In the genomic region with DNA sequence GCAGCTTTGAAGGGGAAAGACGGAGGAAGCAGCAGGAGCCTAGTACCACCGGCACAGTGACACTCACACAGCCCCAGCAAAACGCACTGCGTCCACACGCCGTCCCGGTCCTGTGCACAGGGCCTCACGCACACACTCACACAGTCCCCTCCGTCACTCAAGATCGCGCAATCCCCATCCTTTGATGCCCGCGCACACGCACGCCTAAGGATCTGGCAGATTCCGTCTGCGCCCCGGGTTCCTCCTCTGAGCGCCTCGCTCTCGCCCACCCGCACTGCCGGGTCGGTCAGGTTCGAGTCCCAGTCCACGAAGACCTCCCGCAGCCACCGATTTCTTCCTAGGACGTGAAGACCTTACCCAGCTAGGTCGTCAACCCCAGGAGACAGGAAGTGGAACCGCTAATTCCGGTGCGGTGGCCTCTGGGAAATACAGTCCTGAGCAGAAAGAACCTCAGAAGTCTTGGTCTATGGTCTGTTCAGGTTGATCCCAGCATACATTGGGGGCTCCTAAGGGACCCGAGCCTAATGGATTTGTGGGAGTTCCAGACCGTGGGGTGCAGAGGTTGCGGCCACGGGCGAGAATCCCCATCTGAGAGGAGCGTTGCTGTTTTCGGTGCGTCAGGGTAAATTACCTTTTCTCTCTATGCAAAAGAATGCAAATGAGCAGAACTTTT, we compare ENCODE assay signal across 1 cellular context.
TF ChIP-seq lines count a peak whose summit lies in the region.

ZNF780B (minus strand) TSS at position 400 of the 673 bp plus-strand sequence. CDS start 5,899 bp downstream, outside the sequence.

TF ChIP-seq in HepG2, 621 proteins besides CTCF, POLR2A, EP300 and RAD21 (continued from another document and continues in another):
- TF ChIP-seq, protein P1, sequence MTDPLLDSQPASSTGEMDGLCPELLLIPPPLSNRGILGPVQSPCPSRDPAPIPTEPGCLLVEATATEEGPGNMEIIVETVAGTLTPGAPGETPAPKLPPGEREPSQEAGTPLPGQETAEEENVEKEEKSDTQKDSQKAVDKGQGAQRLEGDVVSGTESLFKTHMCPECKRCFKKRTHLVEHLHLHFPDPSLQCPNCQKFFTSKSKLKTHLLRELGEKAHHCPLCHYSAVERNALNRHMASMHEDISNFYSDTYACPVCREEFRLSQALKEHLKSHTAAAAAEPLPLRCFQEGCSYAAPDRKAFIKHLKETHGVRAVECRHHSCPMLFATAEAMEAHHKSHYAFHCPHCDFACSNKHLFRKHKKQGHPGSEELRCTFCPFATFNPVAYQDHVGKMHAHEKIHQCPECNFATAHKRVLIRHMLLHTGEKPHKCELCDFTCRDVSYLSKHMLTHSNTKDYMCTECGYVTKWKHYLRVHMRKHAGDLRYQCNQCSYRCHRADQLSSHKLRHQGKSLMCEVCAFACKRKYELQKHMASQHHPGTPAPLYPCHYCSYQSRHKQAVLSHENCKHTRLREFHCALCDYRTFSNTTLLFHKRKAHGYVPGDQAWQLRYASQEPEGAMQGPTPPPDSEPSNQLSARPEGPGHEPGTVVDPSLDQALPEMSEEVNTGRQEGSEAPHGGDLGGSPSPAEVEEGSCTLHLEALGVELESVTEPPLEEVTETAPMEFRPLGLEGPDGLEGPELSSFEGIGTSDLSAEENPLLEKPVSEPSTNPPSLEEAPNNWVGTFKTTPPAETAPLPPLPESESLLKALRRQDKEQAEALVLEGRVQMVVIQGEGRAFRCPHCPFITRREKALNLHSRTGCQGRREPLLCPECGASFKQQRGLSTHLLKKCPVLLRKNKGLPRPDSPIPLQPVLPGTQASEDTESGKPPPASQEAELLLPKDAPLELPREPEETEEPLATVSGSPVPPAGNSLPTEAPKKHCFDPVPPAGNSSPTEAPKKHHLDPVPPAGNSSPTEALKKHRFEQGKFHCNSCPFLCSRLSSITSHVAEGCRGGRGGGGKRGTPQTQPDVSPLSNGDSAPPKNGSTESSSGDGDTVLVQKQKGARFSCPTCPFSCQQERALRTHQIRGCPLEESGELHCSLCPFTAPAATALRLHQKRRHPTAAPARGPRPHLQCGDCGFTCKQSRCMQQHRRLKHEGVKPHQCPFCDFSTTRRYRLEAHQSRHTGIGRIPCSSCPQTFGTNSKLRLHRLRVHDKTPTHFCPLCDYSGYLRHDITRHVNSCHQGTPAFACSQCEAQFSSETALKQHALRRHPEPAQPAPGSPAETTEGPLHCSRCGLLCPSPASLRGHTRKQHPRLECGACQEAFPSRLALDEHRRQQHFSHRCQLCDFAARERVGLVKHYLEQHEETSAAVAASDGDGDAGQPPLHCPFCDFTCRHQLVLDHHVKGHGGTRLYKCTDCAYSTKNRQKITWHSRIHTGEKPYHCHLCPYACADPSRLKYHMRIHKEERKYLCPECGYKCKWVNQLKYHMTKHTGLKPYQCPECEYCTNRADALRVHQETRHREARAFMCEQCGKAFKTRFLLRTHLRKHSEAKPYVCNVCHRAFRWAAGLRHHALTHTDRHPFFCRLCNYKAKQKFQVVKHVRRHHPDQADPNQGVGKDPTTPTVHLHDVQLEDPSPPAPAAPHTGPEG (CRISPR knock-in tag; IDR thresholded peaks at IDR 0.05): no peak; the same call in 1 of the 2 replicates
- TF ChIP-seq ZFY (CRISPR knock-in tag; IDR thresholded peaks at IDR 0.05) (peak; percentile 82), SP5 (CRISPR knock-in tag; IDR thresholded peaks at IDR 0.05; ENCODE audit: borderline replicate concordance, low read depth) (no peak), RXRB (CRISPR knock-in tag; IDR thresholded peaks at IDR 0.05; ENCODE audit: borderline replicate concordance) (peak; percentile 85), ZMAT3 (CRISPR knock-in tag; conservative IDR thresholded peaks at IDR 0.05) (no peak; the same call in 1 of the 2 replicates), SSRP1 (CRISPR knock-in tag; IDR thresholded peaks at IDR 0.05) (no peak), ZNF543 (CRISPR knock-in tag; IDR thresholded peaks at IDR 0.05) (peak; percentile 91), ZNF660 (CRISPR knock-in tag; IDR thresholded peaks at IDR 0.05; ENCODE audit: borderline replicate concordance, low read depth) (no peak), ZBED4 (CRISPR knock-in tag; IDR thresholded peaks at IDR 0.05; ENCODE audit: borderline replicate concordance) (no peak), CBX1 (IDR thresholded peaks at IDR 0.05; ENCODE audit: low read depth) (peak; percentile 69), AKNA (CRISPR knock-in tag; IDR thresholded peaks at IDR 0.05; ENCODE audit: borderline replicate concordance) (no peak), MTF1 (CRISPR knock-in tag; IDR thresholded peaks at IDR 0.05) (no peak), MEIS2 (CRISPR knock-in tag; IDR thresholded peaks at IDR 0.05) (no peak), ZNF670 (CRISPR knock-in tag; IDR thresholded peaks at IDR 0.05; ENCODE audit: borderline replicate concordance) (no peak), ZNF768 (CRISPR knock-in tag; IDR thresholded peaks at IDR 0.05) (peak; percentile 23; the same call in 1 of the 2 replicates), RNF2 (conservative IDR thresholded peaks at IDR 0.05; ENCODE audit: low read depth) (peak; percentile 46; the same call in 1 of the 2 replicates), ZNF839 (CRISPR knock-in tag; IDR thresholded peaks at IDR 0.05; ENCODE audit: borderline replicate concordance) (no peak; the same call in 1 of the 2 replicates), ZNF878 (CRISPR knock-in tag; IDR thresholded peaks at IDR 0.05) (0 out of 2 replicates have a peak, but pooled peaks have one; percentile 40), ZNF639 (CRISPR knock-in tag; conservative IDR thresholded peaks at IDR 0.05) (no peak), ZNF605 (CRISPR knock-in tag; IDR thresholded peaks at IDR 0.05) (peak; percentile 80; the same call in 1 of the 2 replicates), HCFC1 (IDR thresholded peaks at IDR 0.05; ENCODE audit: low read depth, low read length) (peak; percentile 50; the same call in 1 of the 2 replicates), ZNF101 (CRISPR knock-in tag; IDR thresholded peaks at IDR 0.05; ENCODE audit: borderline replicate concordance, low read depth) (no peak)
- TF ChIP-seq, protein P2, sequence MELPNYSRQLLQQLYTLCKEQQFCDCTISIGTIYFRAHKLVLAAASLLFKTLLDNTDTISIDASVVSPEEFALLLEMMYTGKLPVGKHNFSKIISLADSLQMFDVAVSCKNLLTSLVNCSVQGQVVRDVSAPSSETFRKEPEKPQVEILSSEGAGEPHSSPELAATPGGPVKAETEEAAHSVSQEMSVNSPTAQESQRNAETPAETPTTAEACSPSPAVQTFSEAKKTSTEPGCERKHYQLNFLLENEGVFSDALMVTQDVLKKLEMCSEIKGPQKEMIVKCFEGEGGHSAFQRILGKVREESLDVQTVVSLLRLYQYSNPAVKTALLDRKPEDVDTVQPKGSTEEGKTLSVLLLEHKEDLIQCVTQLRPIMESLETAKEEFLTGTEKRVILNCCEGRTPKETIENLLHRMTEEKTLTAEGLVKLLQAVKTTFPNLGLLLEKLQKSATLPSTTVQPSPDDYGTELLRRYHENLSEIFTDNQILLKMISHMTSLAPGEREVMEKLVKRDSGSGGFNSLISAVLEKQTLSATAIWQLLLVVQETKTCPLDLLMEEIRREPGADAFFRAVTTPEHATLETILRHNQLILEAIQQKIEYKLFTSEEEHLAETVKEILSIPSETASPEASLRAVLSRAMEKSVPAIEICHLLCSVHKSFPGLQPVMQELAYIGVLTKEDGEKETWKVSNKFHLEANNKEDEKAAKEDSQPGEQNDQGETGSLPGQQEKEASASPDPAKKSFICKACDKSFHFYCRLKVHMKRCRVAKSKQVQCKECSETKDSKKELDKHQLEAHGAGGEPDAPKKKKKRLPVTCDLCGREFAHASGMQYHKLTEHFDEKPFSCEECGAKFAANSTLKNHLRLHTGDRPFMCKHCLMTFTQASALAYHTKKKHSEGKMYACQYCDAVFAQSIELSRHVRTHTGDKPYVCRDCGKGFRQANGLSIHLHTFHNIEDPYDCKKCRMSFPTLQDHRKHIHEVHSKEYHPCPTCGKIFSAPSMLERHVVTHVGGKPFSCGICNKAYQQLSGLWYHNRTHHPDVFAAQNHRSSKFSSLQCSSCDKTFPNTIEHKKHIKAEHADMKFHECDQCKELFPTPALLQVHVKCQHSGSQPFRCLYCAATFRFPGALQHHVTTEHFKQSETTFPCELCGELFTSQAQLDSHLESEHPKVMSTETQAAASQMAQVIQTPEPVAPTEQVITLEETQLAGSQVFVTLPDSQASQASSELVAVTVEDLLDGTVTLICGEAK (IDR thresholded peaks at IDR 0.05): peak; percentile 24
- TF ChIP-seq, protein P2 (CRISPR knock-in tag; IDR thresholded peaks at IDR 0.05): peak; percentile 89
